Comparison of ENCODE assay signal across 22 cellular contexts in genomic region chr7:16562456-16563220, GRCh38. TPM values are rescaled to one million over a fixed set of nuclear protein-coding genes. Genes with fewer than 3 reads are reported as not detected.
A peak's percentile ranks its signal among the peaks of the same experiment; 100 is the strongest.
DNase-seq lines count a peak whose midpoint lies in the region; ATAC-seq and TF ChIP-seq lines count a peak whose summit lies in the region.
"Had no signal": no experiment of that assay in that cellular context is flagged by ENCODE, and none has a peak within 500 bp of the region (broad histone marks: within the 10 kb centered on the region; RNA-seq: fewer than 3 reads in every experiment).

No MANE protein-coding gene starts in this region.

- H4K8ac ChIP-seq in H9 (replicated peaks; ENCODE audit: insufficient read length, low read depth, low read length) = no peak overlapping the region

- H4K20me1 ChIP-seq in H9 (ENCODE audit: control insufficient read depth, insufficient read depth, insufficient read length) = no peaks in the 10 kb centered on the region
- H4K20me1 ChIP-seq: BLaER1 had no signal

- no peak overlapping the region for H2BK15ac ChIP-seq in H9 (ENCODE audit: low read depth, low read length)

- no peak overlapping the region for H2BK5ac ChIP-seq in H9 (ENCODE audit: insufficient read length, low read length)

- H3K4me3 ChIP-seq in naive thymus-derived CD4-positive, alpha-beta T cell (ENCODE audit: low read length) = no peak overlapping the region
- H3K4me3 ChIP-seq: BLaER1, testis had no signal

- H4K91ac ChIP-seq in H9 (ENCODE audit: insufficient read length, low read depth, low read length) = no peak overlapping the region

- H3K27me3 ChIP-seq in H9 (ENCODE audit: insufficient read depth, low read length) = no peaks in the 10 kb centered on the region
- no peaks in the 10 kb centered on the region for H3K27me3 ChIP-seq in naive thymus-derived CD4-positive, alpha-beta T cell (ENCODE audit: control insufficient read depth in 2 of 2, insufficient read depth in 2 of 2, low read length in 2 of 2)
- H3K27me3 ChIP-seq: BLaER1, testis had no signal

- H2AFZ ChIP-seq in H9 (ENCODE audit: low read length) = peak overlapping the region; percentile 52

- no peaks in the 10 kb centered on the region for H3K9me3 ChIP-seq in H9 (ENCODE audit: control insufficient read depth, low read depth, low read length)
- no peaks in the 10 kb centered on the region for H3K9me3 ChIP-seq in naive thymus-derived CD4-positive, alpha-beta T cell (ENCODE audit: control insufficient read depth in 2 of 3, low read length in 3 of 3)
- H3K9me3 ChIP-seq: BLaER1, testis had no signal

- no peak overlapping the region for H3K27ac ChIP-seq in H9 (ENCODE audit: insufficient read length, low read depth, low read length)
- no peak overlapping the region for H3K27ac ChIP-seq in naive thymus-derived CD4-positive, alpha-beta T cell (ENCODE audit: low read depth, low read length)
- H3K27ac ChIP-seq: BLaER1, testis had no signal

- H3K36me3 ChIP-seq in naive thymus-derived CD4-positive, alpha-beta T cell (ENCODE audit: control insufficient read depth in 2 of 3, insufficient read depth in 3 of 3, low read length in 3 of 3) = no peaks in the 10 kb centered on the region
- H3K36me3 ChIP-seq: BLaER1 had no signal

- POLR2A ChIA-PET in naive thymus-derived CD4-positive, alpha-beta T cell (lab: Charles Lee) = no interaction called here

- H3K4me1 Mint-ChIP-seq in H9 = peaks cover 4% of the 10 kb centered on the region in 2 experiments; a peak in 3 of 4 replicates
- peaks cover 24% of the 10 kb centered on the region for H3K4me1 Mint-ChIP-seq in activated naive CD8-positive, alpha-beta T cell treated with anti-CD3 and anti-CD28 coated beads for 36 hours
- peaks cover 4 to 31% (median 23%) of the 10 kb centered on the region in 7 donors for H3K4me1 Mint-ChIP-seq in naive thymus-derived CD4-positive, alpha-beta T cell

- in situ Hi-C loops in GM13977 (cut with MboI; ENCODE audit: low pct_unique_long_range_greater_than_20kb, low sequenced_read_pairs, unreplicated experiment) = loop anchor here (25.0 kb wide), 1 partner anchor 475 kb away; no protein-coding TSS in a partner anchor

- H2AK5ac ChIP-seq in H9 (ENCODE audit: insufficient read length, low read length) = no peak overlapping the region

- no CpG with 5 or more reads among the region's 9 CpGs for WGBS in H9 (ENCODE audit: extremely low coverage, insufficient read length, low lambda C conversion rate)

- H3K14ac ChIP-seq in H9 (ENCODE audit: insufficient read depth, low read length) = no peak overlapping the region

- no peak overlapping the region for H3K23ac ChIP-seq in H9 (ENCODE audit: insufficient read length, low read depth, low read length)

- H3K23me2 ChIP-seq in H9 (ENCODE audit: insufficient read length, low read depth, low read length, poor library complexity, severe bottlenecking) = no peaks in the 10 kb centered on the region

- H2BK12ac ChIP-seq in H9 (ENCODE audit: insufficient read length, low read depth, low read length) = no peak overlapping the region

- no peak overlapping the region for H3T11ph ChIP-seq in H9 (ENCODE audit: low read length)

- no peak overlapping the region for H4K5ac ChIP-seq in H9 (ENCODE audit: insufficient read length, low read depth, low read length)

- H3K36me3 Mint-ChIP-seq in H9 (ENCODE audit: insufficient read depth in 1 of 3, low read depth in 3 of 3) = no peaks in the 10 kb centered on the region
- no peaks in the 10 kb centered on the region for H3K36me3 Mint-ChIP-seq in activated naive CD8-positive, alpha-beta T cell treated with anti-CD3 and anti-CD28 coated beads for 36 hours
- H3K36me3 Mint-ChIP-seq in naive thymus-derived CD4-positive, alpha-beta T cell = no peaks in the 10 kb centered on the region

- no peak overlapping the region for H3K4me3 Mint-ChIP-seq in H9
- no peak overlapping the region for H3K4me3 Mint-ChIP-seq in activated naive CD8-positive, alpha-beta T cell treated with anti-CD3 and anti-CD28 coated beads for 36 hours
- H3K4me3 Mint-ChIP-seq in naive thymus-derived CD4-positive, alpha-beta T cell = peak overlapping the region in 8 of 10 donors; percentile 75 to 95 (median 86)
- H3K4me3 Mint-ChIP-seq: nephron progenitor cell had no signal

- no peak overlapping the region for H3K56ac ChIP-seq in H9 (ENCODE audit: insufficient read length, low read depth, low read length)

- no peaks in the 10 kb centered on the region; a peak in 1 of 5 replicates for H3K9me3 Mint-ChIP-seq in H9
- no peaks in the 10 kb centered on the region for H3K9me3 Mint-ChIP-seq in activated naive CD8-positive, alpha-beta T cell treated with anti-CD3 and anti-CD28 coated beads for 36 hours
- H3K9me3 Mint-ChIP-seq in naive thymus-derived CD4-positive, alpha-beta T cell = no peaks in the 10 kb centered on the region
- H3K9me3 Mint-ChIP-seq: nephron progenitor cell had no signal

- DNase-seq in NCI-H82 (lab: John Stamatoyannopoulos, UW) (peak; percentile 3), NCI-H82 treated with DMSO at 0.1 percent for 48 hours (lab: John Stamatoyannopoulos, UW; ENCODE audit: unreplicated experiment) (no peak), H9 (no peak), NCI-H2029 treated with DMSO at 0.1 percent for 48 hours (lab: John Stamatoyannopoulos, UW) (no peak), GM13977 (ENCODE audit: low spot score) (no peak), NCI-H2171 (lab: John Stamatoyannopoulos, UW) (no peak)
- no peak for DNase-seq in activated naive CD8-positive, alpha-beta T cell treated with anti-CD3 and anti-CD28 coated beads for 36 hours
- no peak for DNase-seq in naive thymus-derived CD4-positive, alpha-beta T cell
- DNase-seq: 8988T, head of caudate nucleus, mammary epithelial cell, NCI-H187 treated with DMSO at 0.1 percent for 48 hours, NCI-H446 treated with DMSO at 0.1 percent for 48 hours, nephron progenitor cell, testis had no signal

- H2BK20ac ChIP-seq in H9 (ENCODE audit: low read depth, low read length, poor library complexity, severe bottlenecking) = no peak overlapping the region

- no peaks in the 10 kb centered on the region for H3K27me3 Mint-ChIP-seq in H9 (ENCODE audit: low read depth)
- H3K27me3 Mint-ChIP-seq in activated naive CD8-positive, alpha-beta T cell treated with anti-CD3 and anti-CD28 coated beads for 36 hours = peaks cover 4% of the 10 kb centered on the region
- no peaks in the 10 kb centered on the region for H3K27me3 Mint-ChIP-seq in naive thymus-derived CD4-positive, alpha-beta T cell
- H3K27me3 Mint-ChIP-seq: progenitor cell of endocrine pancreas had no signal

- H3K18ac ChIP-seq in H9 (ENCODE audit: insufficient read length, low read depth, low read length) = no peak overlapping the region

- H3K79me2 ChIP-seq in H9 (ENCODE audit: insufficient read depth, low read length) = no peaks in the 10 kb centered on the region

- no peak for ATAC-seq in naive thymus-derived CD4-positive, alpha-beta T cell
- ATAC-seq: Right ventricle myocardium inferior had no signal

- H3K27ac Mint-ChIP-seq in H9 = 0 out of 7 replicates have a peak overlapping the region, but pooled peaks of 1 of the 3 experiments have one; percentile 3
- H3K27ac Mint-ChIP-seq in activated naive CD8-positive, alpha-beta T cell treated with anti-CD3 and anti-CD28 coated beads for 36 hours = peak overlapping the region; percentile 81
- H3K27ac Mint-ChIP-seq in naive thymus-derived CD4-positive, alpha-beta T cell = peak overlapping the region in 6 of 9 donors; percentile 22 to 93 (median 78)
- H3K27ac Mint-ChIP-seq: nephron progenitor cell, progenitor cell of endocrine pancreas had no signal

- intact Hi-C loops in naive thymus-derived CD4-positive, alpha-beta T cell (cut with micrococcal nuclease) = no loop called here

- no peak overlapping the region for H3K9ac ChIP-seq in H9 (ENCODE audit: extremely low read depth, insufficient read length, low read length)
- H3K9ac ChIP-seq: BLaER1 had no signal

- no peaks in the 10 kb centered on the region for H3K4me1 ChIP-seq in H9 (ENCODE audit: insufficient read depth, low read length)
- H3K4me1 ChIP-seq in naive thymus-derived CD4-positive, alpha-beta T cell (ENCODE audit: control insufficient read depth in 2 of 2, insufficient read depth in 2 of 2, low read length in 2 of 2) = peaks cover 0 to 5% of the 10 kb centered on the region in 2 donors
- H3K4me1 ChIP-seq: testis had no signal

- CTCF ChIA-PET in naive thymus-derived CD4-positive, alpha-beta T cell (lab: Charles Lee) = interaction anchor here (0.5 to 0.6 kb wide), 2 partner anchors 349 to 480 kb away, joined by 3 to 5 read pairs; no protein-coding TSS in a partner anchor

- TF ChIP-seq CTCF in H9 (conservative IDR thresholded peaks at IDR 0.05) (no peak), GM13977 (IDR thresholded peaks at IDR 0.05; ENCODE audit: extremely low read depth, insufficient read depth, missing control alignments) (no peak)

- H3K79me1 ChIP-seq in H9 (ENCODE audit: insufficient read depth, low read depth, low read length, poor library complexity, severe bottlenecking) = no peaks in the 10 kb centered on the region

- no peak overlapping the region for H2BK120ac ChIP-seq in H9 (ENCODE audit: low read depth, low read length, poor library complexity, severe bottlenecking)

- no peak overlapping the region for H3K4ac ChIP-seq in H9 (ENCODE audit: low read depth, low read length)

- no peak overlapping the region for H3K4me2 ChIP-seq in H9 (ENCODE audit: insufficient read depth, insufficient read length, low read length)

RNA-seq across cellular contexts. Expression of gene LRRC72, which starts 36.0 kb away (rescaled TPM):
- total RNA-seq in H9 (2021) = not detected in 2 replicates
- not detected for total RNA-seq in activated naive CD8-positive, alpha-beta T cell treated with anti-CD3 and anti-CD28 coated beads for 36 hours
- not detected for total RNA-seq in naive thymus-derived CD4-positive, alpha-beta T cell
- polyA plus RNA-seq in naive thymus-derived CD4-positive, alpha-beta T cell = not detected
- total RNA-seq: astrocyte; chondrocyte; fibroblast of lung; mammary epithelial cell; progenitor cell of endocrine pancreas; Right ventricle myocardium inferior; T-helper 2 cell treated with Interferon-gamma antibody and Interleukin-4, amounts not matched to agents 100 ng/mL and 5 ng/mL, for 36 hours had no signal
- polyA plus RNA-seq: fibroblast of lung, mammary epithelial cell had no signal

Comparison
In these comparisons a context has a peak if more than half of its experiments do, and no peak if none do; other contexts are left out.
1. H3K4me3 Mint-ChIP-seq: peak in naive thymus-derived CD4-positive, alpha-beta T cell (8 of 10); none in H9 (0 of 2) and activated naive CD8-positive, alpha-beta T cell treated with anti-CD3 and anti-CD28 coated beads for 36 hours (single experiment).